10 cellular contexts compared by ENCODE assay signal in genomic region chr22:37230673-37231405, GRCh38. TPM values are rescaled to one million over a fixed set of nuclear protein-coding genes. Genes with fewer than 3 reads are reported as not detected.
DNase-seq lines count a peak whose midpoint lies in the region; ATAC-seq and TF ChIP-seq lines count a peak whose summit lies in the region.
"Had no signal": no experiment of that assay in that cellular context is flagged by ENCODE, and none has a peak within 500 bp of the region (broad histone marks: within the 10 kb centered on the region; RNA-seq: fewer than 3 reads in every experiment).

No MANE protein-coding gene starts in this region.

- ATAC-seq in HG02852 (IDR thresholded peaks at IDR 0.05; ENCODE audit: unreplicated experiment) (peak; percentile 52), natural killer cell (peak in 2 of 3 donors; percentile 4 to 14), HG02642 (IDR thresholded peaks at IDR 0.05; ENCODE audit: poor library complexity, unreplicated experiment) (no peak), GM18519 (IDR thresholded peaks at IDR 0.05; ENCODE audit: low FRiP score, unreplicated experiment) (no peak)

- peaks cover 68 to 92% (median 83%) of the 10 kb centered on the region in 4 donors for H3K4me1 Mint-ChIP-seq in CD4-positive, alpha-beta memory T cell
- peaks cover 90% of the 10 kb centered on the region for H3K4me1 Mint-ChIP-seq in activated CD4-positive, alpha-beta memory T cell treated with anti-CD3 and anti-CD28 coated beads for 36 hours (ENCODE audit: low read depth)
- peaks cover 82 to 90% of the 10 kb centered on the region in 2 donors for H3K4me1 Mint-ChIP-seq in natural killer cell

- H3K4me3 ChIP-seq in CD4-positive, alpha-beta memory T cell (ENCODE audit: low read length in 2 of 2), result peak overlapping the region in 1 of 2 donors; percentile 51
- H3K4me3 ChIP-seq: cardiac muscle cell had no signal

- peaks cover 96% of the 10 kb centered on the region for H3K4me1 ChIP-seq in CD4-positive, alpha-beta memory T cell (ENCODE audit: insufficient read depth, low read length)

- POLR2A ChIA-PET in CD4-positive, alpha-beta memory T cell (lab: Charles Lee; ENCODE audit: partially characterized antibody), result interaction anchor here (0.5 to 18.6 kb wide), 19 partner anchors 10 to 378 kb away, joined by 3 to 646 read pairs (median 5); partner anchors contain the start of genes C1QTNF6, CYTH4, GGA1 and IL2RB
- POLR2A ChIA-PET in activated CD4-positive, alpha-beta memory T cell treated with anti-CD3 and anti-CD28 coated beads for 36 hours (lab: Charles Lee), result interaction anchor here (0.7 to 7.5 kb wide), 11 partner anchors 10 to 109 kb away, joined by 3 to 191 read pairs (median 6); partner anchors contain the start of genes IL2RB and RAC2

- H3K9me3 ChIP-seq in CD4-positive, alpha-beta memory T cell (ENCODE audit: control insufficient read depth in 1 of 2, low read length in 2 of 2), result no peaks in the 10 kb centered on the region

- H3K27me3 ChIP-seq in CD4-positive, alpha-beta memory T cell (ENCODE audit: insufficient read depth, low read length), result no peaks in the 10 kb centered on the region
- H3K27me3 ChIP-seq: cardiac muscle cell had no signal

- H3K27me3 Mint-ChIP-seq in CD4-positive, alpha-beta memory T cell, result no peaks in the 10 kb centered on the region
- H3K27me3 Mint-ChIP-seq in activated CD4-positive, alpha-beta memory T cell treated with anti-CD3 and anti-CD28 coated beads for 36 hours, result no peaks in the 10 kb centered on the region
- H3K27me3 Mint-ChIP-seq in natural killer cell (ENCODE audit: low read depth in 2 of 2), result no peaks in the 10 kb centered on the region

- H3K27ac Mint-ChIP-seq in CD4-positive, alpha-beta memory T cell, result peak overlapping the region; percentile 87 to 100 (median 100)
- H3K27ac Mint-ChIP-seq in activated CD4-positive, alpha-beta memory T cell treated with anti-CD3 and anti-CD28 coated beads for 36 hours, result peak overlapping the region; percentile 98
- peak overlapping the region; percentile 93 to 98 for H3K27ac Mint-ChIP-seq in natural killer cell

- H3K36me3 ChIP-seq in CD4-positive, alpha-beta memory T cell (ENCODE audit: insufficient read depth, low read length), result peaks cover 64% of the 10 kb centered on the region
- H3K36me3 ChIP-seq: cardiac muscle cell had no signal

- H3K9me3 Mint-ChIP-seq in CD4-positive, alpha-beta memory T cell, result no peaks in the 10 kb centered on the region
- H3K9me3 Mint-ChIP-seq in activated CD4-positive, alpha-beta memory T cell treated with anti-CD3 and anti-CD28 coated beads for 36 hours, result no peaks in the 10 kb centered on the region
- no peaks in the 10 kb centered on the region for H3K9me3 Mint-ChIP-seq in natural killer cell

- peaks cover 63 to 77% of the 10 kb centered on the region in 2 donors for H3K36me3 Mint-ChIP-seq in CD4-positive, alpha-beta memory T cell
- H3K36me3 Mint-ChIP-seq in activated CD4-positive, alpha-beta memory T cell treated with anti-CD3 and anti-CD28 coated beads for 36 hours, result peaks cover 76% of the 10 kb centered on the region
- peaks cover under 1% of the 10 kb centered on the region for H3K36me3 Mint-ChIP-seq in natural killer cell

- H3K4me3 Mint-ChIP-seq in CD4-positive, alpha-beta memory T cell, result peak overlapping the region; percentile 70 to 88 (median 80)
- H3K4me3 Mint-ChIP-seq in activated CD4-positive, alpha-beta memory T cell treated with anti-CD3 and anti-CD28 coated beads for 36 hours, result peak overlapping the region; percentile 67
- H3K4me3 Mint-ChIP-seq in natural killer cell, result peak overlapping the region; percentile 78

- CTCF ChIA-PET in CD4-positive, alpha-beta memory T cell (lab: Charles Lee; ENCODE audit: partially characterized antibody), result interaction anchor here (1.6 to 7.0 kb wide), 6 partner anchors 8 to 82 kb away, joined by 5 to 87 read pairs (median 44); partner anchors contain the start of genes IL2RB and RAC2
- CTCF ChIA-PET in activated CD4-positive, alpha-beta memory T cell treated with anti-CD3 and anti-CD28 coated beads for 36 hours (lab: Charles Lee), result interaction anchor here (0.9 to 6.1 kb wide), 6 partner anchors 12 to 214 kb away, joined by 3 to 56 read pairs (median 6); partner anchors contain the start of gene RAC2

- DNase-seq in CD4-positive, alpha-beta memory T cell, result peak; percentile 55 to 88 (median 59)
- peak; percentile 93 for DNase-seq in activated CD4-positive, alpha-beta memory T cell treated with anti-CD3 and anti-CD28 coated beads for 36 hours
- DNase-seq in natural killer cell (peak; percentile 37), cerebellar cortex (ENCODE audit: low spot score) (no peak), DMS 273 (lab: John Stamatoyannopoulos, UW; ENCODE audit: unreplicated experiment) (no peak)
- DNase-seq: DMS79 treated with DMSO at 0.1 percent for 48 hours had no signal

- intact Hi-C loops in CD4-positive, alpha-beta memory T cell (cut with micrococcal nuclease), result loop anchor here (1.0 to 2.0 kb wide), 5 partner anchors 7 to 32 kb away; no protein-coding TSS in a partner anchor
- intact Hi-C loops in activated CD4-positive, alpha-beta memory T cell treated with anti-CD3 and anti-CD28 coated beads for 36 hours (cut with micrococcal nuclease), result loop anchor here (1.0 to 2.0 kb wide), 5 partner anchors 7 to 68 kb away; no protein-coding TSS in a partner anchor
- intact Hi-C loops in natural killer cell (cut with micrococcal nuclease), result loop anchor here (1.0 kb wide), 2 partner anchors 13 to 69 kb away; partner anchors contain the start of gene RAC2

- peak overlapping the region; percentile 97 for H3K27ac ChIP-seq in CD4-positive, alpha-beta memory T cell (ENCODE audit: low read depth, low read length)
- H3K27ac ChIP-seq: cardiac muscle cell had no signal

- TF ChIP-seq CTCF in natural killer cell (IDR thresholded peaks at IDR 0.05), result no peak

RNA-seq across cellular contexts. Expression of gene RAC2, which starts 13.2 kb away (rescaled TPM):
- total RNA-seq in CD4-positive, alpha-beta memory T cell, result 100 to 1,000 TPM; 304 to 318 TPM
- 100 to 1,000 TPM; 724 to 917 TPM for polyA plus RNA-seq in CD4-positive, alpha-beta memory T cell
- total RNA-seq in activated CD4-positive, alpha-beta memory T cell treated with anti-CD3 and anti-CD28 coated beads for 36 hours, result 100 to 1,000 TPM; 714 to 727 TPM
- 100 to 1,000 TPM; 647 to 744 (median 741) TPM for total RNA-seq in natural killer cell

RNA-seq across cellular contexts. Expression of gene SSTR3, which starts 18.6 kb away (rescaled TPM):
- 1 to 10 TPM; 8.2 to 9.3 TPM for total RNA-seq in CD4-positive, alpha-beta memory T cell
- polyA plus RNA-seq in CD4-positive, alpha-beta memory T cell, result 1 to 10 TPM in 1 of 2 donors, under 1 TPM in 1; 0.50 to 1.4 TPM
- 1 to 10 TPM; 8.5 to 9.3 TPM for total RNA-seq in activated CD4-positive, alpha-beta memory T cell treated with anti-CD3 and anti-CD28 coated beads for 36 hours
- total RNA-seq in natural killer cell, result under 1 TPM; 0.20 to 0.64 (median 0.23) TPM
- polyA plus RNA-seq: cardiac muscle cell had no signal

RNA-seq across cellular contexts. Expression of gene C1QTNF6, which starts 42.8 kb away (rescaled TPM):
- total RNA-seq in CD4-positive, alpha-beta memory T cell, result 10 to 100 TPM; 23.1 to 24.8 TPM
- polyA plus RNA-seq in CD4-positive, alpha-beta memory T cell, result under 1 TPM; 0.49 to 0.89 TPM
- total RNA-seq in activated CD4-positive, alpha-beta memory T cell treated with anti-CD3 and anti-CD28 coated beads for 36 hours, result 10 to 100 TPM; 11.1 to 13.0 TPM
- 10 to 100 TPM in 1 of 3 donors, 1 to 10 TPM in 2; 6.0 to 10.3 (median 6.7) TPM for total RNA-seq in natural killer cell

RNA-seq across cellular contexts. Expression of gene CYTH4, which starts 51.5 kb away (rescaled TPM):
- 100 to 1,000 TPM; 169 to 177 TPM for total RNA-seq in CD4-positive, alpha-beta memory T cell
- 10 to 100 TPM; 39.4 to 57.0 TPM for polyA plus RNA-seq in CD4-positive, alpha-beta memory T cell
- total RNA-seq in activated CD4-positive, alpha-beta memory T cell treated with anti-CD3 and anti-CD28 coated beads for 36 hours, result 10 to 100 TPM; 58.7 to 60.5 TPM
- 100 to 1,000 TPM; 219 to 260 (median 249) TPM for total RNA-seq in natural killer cell
- total RNA-seq: cardiac muscle cell had no signal
- polyA plus RNA-seq: cardiac muscle cell had no signal

Comparison
In these comparisons a context has a peak if more than half of its experiments do, and no peak if none do; other contexts are left out.
1. DNase-seq: peak in CD4-positive, alpha-beta memory T cell (5 of 5), activated CD4-positive, alpha-beta memory T cell treated with anti-CD3 and anti-CD28 coated beads for 36 hours (single experiment) and natural killer cell (single experiment); none in cerebellar cortex (single experiment) and DMS 273 (single experiment).
2. ATAC-seq: peak in HG02852 (single experiment) and natural killer cell (2 of 3); none in HG02642 (single experiment) and GM18519 (single experiment).
3. RNA of gene SSTR3, which starts 18.6 kb away (total RNA-seq): 8.5 to 9.3 TPM in activated CD4-positive, alpha-beta memory T cell treated with anti-CD3 and anti-CD28 coated beads for 36 hours and 8.2 to 9.3 TPM in CD4-positive, alpha-beta memory T cell; 0.20 to 0.64 TPM in natural killer cell; every median in the first group is over 4 times any median in the second.
4. Peak in every context shown above with its lines, with median percentiles within 50 percentile points of each other: H3K27ac Mint-ChIP-seq and H3K4me3 Mint-ChIP-seq.